8 cellular contexts compared by ENCODE assay signal in the genomic region with DNA sequence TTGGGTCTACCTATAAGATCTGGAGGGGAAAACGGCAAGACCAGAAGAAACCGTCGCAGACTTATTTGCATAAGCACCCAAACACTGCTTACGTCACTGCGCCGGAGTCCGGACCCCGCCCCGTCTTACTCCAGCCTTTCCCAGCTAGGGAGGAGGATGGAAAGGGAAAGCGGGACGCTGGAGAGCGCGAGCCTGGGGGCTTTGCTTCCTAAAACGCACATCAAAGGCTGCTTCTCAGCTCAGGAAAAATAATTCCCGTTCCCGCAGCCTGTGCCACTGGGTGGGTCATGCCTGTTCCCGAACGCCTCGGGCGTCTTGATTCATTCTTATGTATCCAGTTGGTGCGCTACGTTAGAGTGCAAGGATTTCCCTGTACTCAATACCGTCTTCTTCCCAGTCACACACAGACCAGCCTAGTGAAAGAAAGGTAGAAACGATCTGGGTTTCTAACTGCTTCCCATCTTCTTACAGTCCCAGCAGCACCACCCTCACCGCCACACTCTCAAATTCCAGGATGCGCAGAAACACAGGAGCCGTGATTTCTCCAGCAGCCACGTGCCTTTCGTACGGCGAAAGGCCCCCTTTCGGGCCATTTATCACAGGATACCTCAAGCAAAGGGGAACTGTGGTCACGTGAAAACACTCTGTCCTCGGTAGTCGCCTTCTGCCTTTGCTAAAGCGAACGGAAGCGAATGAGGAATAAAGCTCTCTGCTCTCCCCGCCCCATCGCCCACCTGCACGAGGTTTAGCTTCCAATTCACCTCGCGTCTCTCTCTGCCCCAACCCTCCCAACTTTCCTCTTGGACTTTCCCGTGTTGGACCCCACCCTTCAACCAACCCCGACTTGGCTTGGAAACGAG. TPM values are rescaled to one million over a fixed set of nuclear protein-coding genes. Genes with fewer than 3 reads are reported as not detected.
DNase-seq lines count a peak whose midpoint lies in the region; ATAC-seq and TF ChIP-seq lines count a peak whose summit lies in the region.

No MANE protein-coding gene starts in this region.

- no peaks in the 10 kb centered on the region for H3K36me3 ChIP-seq in endodermal cell (ENCODE audit: control insufficient read depth, insufficient read depth, low read length)
- no peaks in the 10 kb centered on the region for H3K36me3 ChIP-seq in lower lobe of right lung

- H3K27ac ChIP-seq in endodermal cell (ENCODE audit: low read depth, low read length): peak overlapping the region; percentile 70
- H3K27ac ChIP-seq in lower lobe of right lung: no peak overlapping the region

- H3K27ac Mint-ChIP-seq in IgD-negative memory B cell (peak overlapping the region in 1 of 3 donors; percentile 53), endodermal cell (peak overlapping the region; percentile 83)

- H3K9me3 Mint-ChIP-seq in IgD-negative memory B cell: peaks cover 0 to 6% (median 4%) of the 10 kb centered on the region in 3 donors
- H3K9me3 Mint-ChIP-seq in endodermal cell: no peaks in the 10 kb centered on the region

- peaks cover 30% of the 10 kb centered on the region for H3K27me3 Mint-ChIP-seq in IgD-negative memory B cell
- peaks cover 20% of the 10 kb centered on the region for H3K27me3 Mint-ChIP-seq in endodermal cell (ENCODE audit: insufficient read depth)

- TF ChIP-seq CTCF in endodermal cell (conservative IDR thresholded peaks at IDR 0.05) (no peak), lower lobe of right lung (IDR thresholded peaks at IDR 0.05) (no peak)

- H3K4me1 Mint-ChIP-seq in IgD-negative memory B cell (peaks cover 0 to 14% (median 2%) of the 10 kb centered on the region in 3 donors), endodermal cell (peaks cover 2% of the 10 kb centered on the region)

- DNase-seq in DMS 273 treated with DMSO at 0.1 percent for 48 hours (lab: John Stamatoyannopoulos, UW): peak; percentile 46
- peak; percentile 98 for DNase-seq in endodermal cell
- DNase-seq in lower lobe of right lung: no peak
- peak; percentile 90 for DNase-seq in superior temporal gyrus (ENCODE audit: extremely low spot score)
- DNase-seq in GF-D8 (lab: John Stamatoyannopoulos, UW): no peak

- no peaks in the 10 kb centered on the region for H3K4me1 ChIP-seq in endodermal cell (ENCODE audit: control insufficient read depth, insufficient read depth, low read length)
- H3K4me1 ChIP-seq in lower lobe of right lung: peaks cover 14% of the 10 kb centered on the region

- intact Hi-C loops in lower lobe of right lung (cut with DNase I): no loop called here

- H3K4me3 ChIP-seq in endodermal cell (ENCODE audit: low read length) (peak overlapping the region; percentile 98), lower lobe of right lung (peak overlapping the region; percentile 51)

- H3K9ac ChIP-seq in endodermal cell (ENCODE audit: extremely low read depth, low read length, poor library complexity, severe bottlenecking): peak overlapping the region; percentile 17

- 0 to 1% methylated on average over 15 to 46 of the region's 46 CpGs for WGBS in endodermal cell (ENCODE audit: insufficient coverage in 1 of 2, insufficient read length in 1 of 2), 2 experiments

- ATAC-seq in SK-N-SH treated with all-trans-retinoic acid at 6 μM for 48 hours (peak; percentile 83), lower lobe of right lung (peak; percentile 44 to 80), HG03139 (IDR thresholded peaks at IDR 0.05; ENCODE audit: unreplicated experiment) (no peak)

- no peaks in the 10 kb centered on the region for H3K36me3 Mint-ChIP-seq in IgD-negative memory B cell
- no peaks in the 10 kb centered on the region for H3K36me3 Mint-ChIP-seq in endodermal cell (ENCODE audit: low read depth)

- H3K4me3 Mint-ChIP-seq in IgD-negative memory B cell (peak overlapping the region in 3 of 4 donors; percentile 53 to 72 (median 70)), endodermal cell (peak overlapping the region; percentile 71)

- no peaks in the 10 kb centered on the region for H3K9me3 ChIP-seq in endodermal cell (ENCODE audit: control insufficient read depth, low read length)
- H3K9me3 ChIP-seq in lower lobe of right lung: no peaks in the 10 kb centered on the region

- peaks cover 39% of the 10 kb centered on the region for H3K27me3 ChIP-seq in endodermal cell (ENCODE audit: control insufficient read depth, insufficient read depth, low read length, poor library complexity, severe bottlenecking)
- peaks cover 31% of the 10 kb centered on the region for H3K27me3 ChIP-seq in lower lobe of right lung (ENCODE audit: low read depth)

TF ChIP-seq in SK-N-SH treated with all-trans-retinoic acid at 6 μM for 48 hours, 23 proteins besides CTCF, POLR2A, EP300 and RAD21 (continues in another document):
- TF ChIP-seq PATZ1 (CRISPR knock-in tag; IDR thresholded peaks at IDR 0.05; ENCODE audit: borderline replicate concordance) (no peak), BACH2 (CRISPR knock-in tag; IDR thresholded peaks at IDR 0.05; ENCODE audit: borderline replicate concordance) (no peak), ESRRG (CRISPR knock-in tag; IDR thresholded peaks at IDR 0.05) (no peak), ZFP30 (CRISPR knock-in tag; IDR thresholded peaks at IDR 0.05) (no peak), ZNF70 (CRISPR knock-in tag; IDR thresholded peaks at IDR 0.05) (no peak), ZFP3 (CRISPR knock-in tag; IDR thresholded peaks at IDR 0.05) (no peak), GLIS3 (CRISPR knock-in tag; IDR thresholded peaks at IDR 0.05) (no peak), CSDC2 (CRISPR knock-in tag; IDR thresholded peaks at IDR 0.05) (no peak), ISL1 (CRISPR knock-in tag; IDR thresholded peaks at IDR 0.05) (no peak), CREB5 (CRISPR knock-in tag; IDR thresholded peaks at IDR 0.05; ENCODE audit: low read depth) (no peak), ZNF565 (CRISPR knock-in tag; conservative IDR thresholded peaks at IDR 0.05; ENCODE audit: low read depth) (no peak), PPARA (CRISPR knock-in tag; IDR thresholded peaks at IDR 0.05; ENCODE audit: borderline replicate concordance) (no peak), ZNF8 (CRISPR knock-in tag; IDR thresholded peaks at IDR 0.05) (no peak), OSR1 (CRISPR knock-in tag; IDR thresholded peaks at IDR 0.05) (no peak), SNAI2 (CRISPR knock-in tag; IDR thresholded peaks at IDR 0.05) (no peak), RARB (CRISPR knock-in tag; IDR thresholded peaks at IDR 0.05) (no peak), CSRNP3 (CRISPR knock-in tag; IDR thresholded peaks at IDR 0.05) (no peak), ARNTL (CRISPR knock-in tag; IDR thresholded peaks at IDR 0.05; ENCODE audit: borderline replicate concordance, low read depth) (no peak)

RNA-seq across cellular contexts. Expression of gene SLC6A15, which starts 1.0 kb away (rescaled TPM):
- polyA plus RNA-seq in IgD-negative memory B cell: not detected
- total RNA-seq in endodermal cell (1 to 10 TPM; 4.2 to 4.7 TPM), lower lobe of right lung (not detected)
- polyA plus RNA-seq in endodermal cell (2013, experiment 1 of 2): 22.1 TPM
- polyA plus RNA-seq in endodermal cell (2013, experiment 2 of 2): 21.4 TPM

Comparison
In these comparisons a context has a peak if more than half of its experiments do, and no peak if none do; other contexts are left out.
1. DNase-seq: peak in DMS 273 treated with DMSO at 0.1 percent for 48 hours (single experiment), endodermal cell (single experiment) and superior temporal gyrus (single experiment); none in lower lobe of right lung (single experiment) and GF-D8 (single experiment).